24 cellular contexts compared by ENCODE assay signal in the genomic region with DNA sequence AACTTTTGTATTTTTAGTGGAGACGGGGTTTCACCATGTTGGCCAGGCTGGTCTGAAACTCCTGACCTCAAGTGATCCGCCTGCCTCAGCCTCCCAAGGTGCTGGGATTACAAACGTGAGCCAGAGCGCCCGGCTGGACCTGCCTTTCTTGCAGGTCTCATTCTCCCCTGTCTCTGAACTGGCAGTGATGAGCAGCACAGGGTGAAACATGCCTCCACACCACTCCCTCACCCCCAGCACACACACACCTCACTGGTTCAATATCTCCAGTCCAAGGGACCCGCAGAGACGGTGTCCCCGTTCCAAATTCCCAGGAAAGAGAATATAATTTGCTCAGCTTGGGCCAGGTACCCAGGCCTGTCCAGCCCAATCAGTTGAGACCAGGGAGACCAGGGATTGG. TPM values are rescaled to one million over a fixed set of nuclear protein-coding genes. Genes with fewer than 3 reads are reported as not detected.
DNase-seq lines count a peak whose midpoint lies in the region; ATAC-seq, FAIRE-seq and TF ChIP-seq lines count a peak whose summit lies in the region.
"Had no signal": no experiment of that assay in that cellular context is flagged by ENCODE, and none has a peak within 500 bp of the region (broad histone marks: within the 10 kb centered on the region; RNA-seq: fewer than 3 reads in every experiment).

No MANE protein-coding gene starts in this region.

- no peak for TF ChIP-seq CTCF in HepG2 (CRISPR knock-in tag; IDR thresholded peaks at IDR 0.05)
- no peak for TF ChIP-seq CTCF in right lobe of liver (IDR thresholded peaks at IDR 0.05)
- no peak for TF ChIP-seq CTCF in sigmoid colon (IDR thresholded peaks at IDR 0.05)
- no peak for TF ChIP-seq CTCF in mesothelial cell of epicardium (IDR thresholded peaks at IDR 0.05; ENCODE audit: unreplicated experiment)

- peaks cover 21% of the 10 kb centered on the region for H3K9me3 Mint-ChIP-seq in mesothelial cell of epicardium
- H3K9me3 Mint-ChIP-seq in activated naive CD4-positive, alpha-beta T cell treated with anti-CD3 and anti-CD28 coated beads, Interleukin-2, amount 50 U/mL, for 72 hours, result peaks cover 3 to 10% of the 10 kb centered on the region in 2 donors

- H3K4me2 ChIP-seq in HepG2 (ENCODE audit: low read depth, low read length), result no peak overlapping the region
- H3K4me2 ChIP-seq: A549, GM23338 had no signal

- H3K27me3 Mint-ChIP-seq in mesothelial cell of epicardium (ENCODE audit: low read depth), result peaks cover 6% of the 10 kb centered on the region
- H3K27me3 Mint-ChIP-seq: CD4-positive, alpha-beta memory T cell had no signal

- H3K9me3 ChIP-seq in HepG2 (ENCODE audit: low read length) (peaks cover 4% of the 10 kb centered on the region), right lobe of liver (no peaks in the 10 kb centered on the region), sigmoid colon (peaks cover 0 to 2% (median 0%) of the 10 kb centered on the region in 4 donors)

- H3K27ac ChIP-seq in HepG2 (ENCODE audit: extremely low read length, insufficient read depth, low read length), result no peak overlapping the region
- H3K27ac ChIP-seq in right lobe of liver, result no peak overlapping the region
- H3K27ac ChIP-seq in sigmoid colon, result no peak overlapping the region
- H3K27ac ChIP-seq: A549 had no signal

- 75% methylated on average over 8 of the region's 8 CpGs for WGBS in HepG2 (ENCODE audit: low lambda C conversion rate)
- 83% methylated on average over 6 of the region's 8 CpGs for WGBS in right lobe of liver (ENCODE audit: insufficient coverage, low coverage, low lambda C conversion rate, missing lambda C conversion rate)
- WGBS in sigmoid colon, 2 donors, result 85 to 86% methylated on average over 8 of the region's 8 CpGs

- no peak overlapping the region for H2AFZ ChIP-seq in HepG2 (ENCODE audit: low read length)
- H2AFZ ChIP-seq: GM23338 had no signal

- H3K4me1 ChIP-seq in HepG2 (ENCODE audit: insufficient read depth, low read length), result no peaks in the 10 kb centered on the region
- no peaks in the 10 kb centered on the region for H3K4me1 ChIP-seq in right lobe of liver
- H3K4me1 ChIP-seq in sigmoid colon, result no peaks in the 10 kb centered on the region
- H3K4me1 ChIP-seq: A549 had no signal

- H3K4me3 ChIP-seq in HepG2 (replicated peaks in 1 of 3; ENCODE audit: insufficient read depth in 1 of 3, low read depth in 2 of 3, low read length in 3 of 3), result no peak overlapping the region
- H3K4me3 ChIP-seq in right lobe of liver, result no peak overlapping the region
- H3K4me3 ChIP-seq in sigmoid colon, result no peak overlapping the region
- H3K4me3 ChIP-seq: A549, GM23338 had no signal

- no peak for TF ChIP-seq RAD21 in HepG2 (CRISPR knock-in tag; IDR thresholded peaks at IDR 0.05)

- ATAC-seq in HepG2 (peak; percentile 23; the same call in 2 of the 3 replicates), right lobe of liver (no peak)
- no peak for ATAC-seq in activated naive CD4-positive, alpha-beta T cell treated with anti-CD3 and anti-CD28 coated beads, Interleukin-2, amount 50 U/mL, for 72 hours
- ATAC-seq: GM23338, HCT116 had no signal

- no peaks in the 10 kb centered on the region for H3K4me1 Mint-ChIP-seq in mesothelial cell of epicardium
- H3K4me1 Mint-ChIP-seq: CD4-positive, alpha-beta memory T cell; GM23338; H9 had no signal

- no peak overlapping the region for H3K9ac ChIP-seq in HepG2 (ENCODE audit: insufficient read depth, low read depth, low read length)

- H3K27ac Mint-ChIP-seq in mesothelial cell of epicardium, result no peak overlapping the region
- no peak overlapping the region for H3K27ac Mint-ChIP-seq in activated naive CD4-positive, alpha-beta T cell treated with anti-CD3 and anti-CD28 coated beads, Interleukin-2, amount 50 U/mL, for 72 hours
- H3K27ac Mint-ChIP-seq: GM23338, H9 had no signal

- no peak overlapping the region for H3K4me3 Mint-ChIP-seq in mesothelial cell of epicardium
- H3K4me3 Mint-ChIP-seq: CD4-positive, alpha-beta memory T cell; GM23338; H9 had no signal

- no TSS peak for BruUV-seq in HepG2 (replicated peaks; lab: Mats Ljungman, UMichigan)

- intact Hi-C loops in HepG2 (cut with micrococcal nuclease; ENCODE audit: unreplicated experiment), result no loop called here
- intact Hi-C loops in right lobe of liver (cut with DNase I), result no loop called here
- intact Hi-C loops in sigmoid colon (cut with DNase I), result no loop called here

- DNase-seq in HepG2 (ENCODE audit: low spot score), result no peak
- DNase-seq in right lobe of liver, result no peak
- peak; percentile 49 for DNase-seq in mesenteric fat pad (ENCODE audit: low spot score)
- DNase-seq in sigmoid colon, result peak; percentile 19
- DNase-seq in mesothelial cell of epicardium (ENCODE audit: low spot score in 2 of 2, unreplicated experiment in 2 of 2), result no peak
- DNase-seq in activated naive CD4-positive, alpha-beta T cell treated with anti-CD3 and anti-CD28 coated beads, Interleukin-2, amount 50 U/mL, for 72 hours (ENCODE audit: low spot score in 2 of 2), result no peak
- DNase-seq: 8988T; ACHN; C1 segment of cervical spinal cord; Calu3; CD4-positive, alpha-beta memory T cell; COR-L47; DMS53; DMS79 treated with DMSO at 0.1 percent for 48 hours; GF-D8; H9 had no signal

- H3K36me3 Mint-ChIP-seq in mesothelial cell of epicardium, result no peaks in the 10 kb centered on the region
- H3K36me3 Mint-ChIP-seq in activated naive CD4-positive, alpha-beta T cell treated with anti-CD3 and anti-CD28 coated beads, Interleukin-2, amount 50 U/mL, for 72 hours, result peaks cover 4% of the 10 kb centered on the region in 2 donors
- H3K36me3 Mint-ChIP-seq: CD4-positive, alpha-beta memory T cell had no signal

- TF ChIP-seq EP300 in HepG2 (IDR thresholded peaks at IDR 0.05; ENCODE audit: low read depth in 2 of 2, low read length in 2 of 2) (no peak), HepG2 (CRISPR knock-in tag; IDR thresholded peaks at IDR 0.05; ENCODE audit: borderline replicate concordance) (no peak), sigmoid colon (IDR thresholded peaks at IDR 0.05) (no peak)

- CTCF ChIA-PET in HepG2 (lab: Yijun Ruan, JAX; ENCODE audit: low intra/inter-chr PET ratio, low total read pairs), result no interaction called here

- in situ Hi-C loops in HepG2 (cut with HindIII; ENCODE audit: extremely low pct_ligation_motif_present, low pct_unique_long_range_greater_than_20kb), result no loop called here

- no peaks in the 10 kb centered on the region for H4K20me1 ChIP-seq in HepG2 (ENCODE audit: insufficient read depth, low read length)

- no peak for FAIRE-seq in HepG2 (lab: Jason Lieb, UNC)
- FAIRE-seq: A549, GM12891, GM18507 had no signal

- H3K36me3 ChIP-seq in HepG2 (replicated peaks in 1 of 2; ENCODE audit: control insufficient read depth in 1 of 2, insufficient read depth in 2 of 2, low read length in 2 of 2) (no peaks in the 10 kb centered on the region), right lobe of liver (no peaks in the 10 kb centered on the region), sigmoid colon (no peaks in the 10 kb centered on the region)

- TF ChIP-seq POLR2A in HepG2 (IDR thresholded peaks at IDR 0.05; ENCODE audit: insufficient read depth in 1 of 2, low read depth in 2 of 2, low read length in 2 of 2) (no peak), right lobe of liver (IDR thresholded peaks at IDR 0.05) (no peak), sigmoid colon (IDR thresholded peaks at IDR 0.05) (no peak)

- H3K27me3 ChIP-seq in HepG2 (ENCODE audit: control insufficient read depth in 1 of 2, insufficient read depth in 2 of 2, low read length in 2 of 2) (no peaks in the 10 kb centered on the region), right lobe of liver (no peaks in the 10 kb centered on the region), sigmoid colon (no peaks in the 10 kb centered on the region)

- POLR2A ChIA-PET in HepG2 (lab: Yijun Ruan, JAX), result no interaction called here

- H3K79me2 ChIP-seq in HepG2 (ENCODE audit: insufficient read depth, low read length), result no peaks in the 10 kb centered on the region

TF ChIP-seq in HepG2, 621 proteins besides CTCF, POLR2A, EP300 and RAD21 (continues in another document):
- no peak for TF ChIP-seq MYC (CRISPR knock-in tag; IDR thresholded peaks at IDR 0.05; ENCODE audit: borderline replicate concordance)

RNA-seq across cellular contexts. Expression of a gene that starts 23.3 kb away (rescaled TPM):
- total RNA-seq in HepG2 (2016; rRNA removed; fragmentation: Illumina TruSeq; extraction: Trizol), result 1.7 and 3.3 TPM in 2 replicates
- total RNA-seq in HepG2 (2016; cell fraction: cytosol; rRNA removed; fragmentation: Illumina TruSeq; extraction: Trizol; ENCODE audit: low read depth), result 0.44 and 1.0 TPM in 2 replicates
- 1.3 and 3.5 TPM in 2 replicates for total RNA-seq in HepG2 (2016; cell fraction: insoluble cytoplasmic fraction; rRNA removed; fragmentation: Illumina TruSeq; extraction: Trizol)
- 0.86 and 0.93 TPM in 2 replicates for total RNA-seq in HepG2 (2016; cell fraction: membrane; rRNA removed; fragmentation: Illumina TruSeq; extraction: Trizol)
- total RNA-seq in HepG2 (2016; cell fraction: nucleus; rRNA removed; fragmentation: Illumina TruSeq; extraction: Trizol), result 4.1 and 5.6 TPM in 2 replicates
- 1.2 and 1.7 TPM in 2 replicates for polyA plus RNA-seq in HepG2 (2011; rRNA removed)
- polyA plus RNA-seq in HepG2 (2011; cell fraction: cytosol; rRNA removed), result 0.36 and 0.38 TPM in 2 replicates
- polyA plus RNA-seq in HepG2 (2011; cell fraction: nucleus; rRNA removed), result 4.5 and 4.8 TPM in 2 replicates
- polyA plus RNA-seq in HepG2 (2012), result 0.80 and 1.3 TPM in 2 replicates
- polyA plus RNA-seq in HepG2 (2016; cell fraction: cytosol; fragmentation: Illumina TruSeq; extraction: Trizol; ENCODE audit: low read depth), result 0.45 and 0.52 TPM in 2 replicates
- polyA plus RNA-seq in HepG2 (2016; cell fraction: insoluble cytoplasmic fraction; fragmentation: Illumina TruSeq; extraction: Trizol; ENCODE audit: low read depth), result 1.1 and 1.2 TPM in 2 replicates
- polyA plus RNA-seq in HepG2 (2016; cell fraction: membrane; fragmentation: Illumina TruSeq; extraction: Trizol; ENCODE audit: low read depth), result 1.1 and 1.3 TPM in 2 replicates
- 5.5 and 5.7 TPM in 2 replicates for polyA plus RNA-seq in HepG2 (2016; cell fraction: nucleus; fragmentation: Illumina TruSeq; extraction: Trizol; ENCODE audit: insufficient read depth, low read depth)
- 0.77 and 1.0 TPM in 2 replicates for polyA minus RNA-seq in HepG2 (2011; rRNA and poly(A)+ RNA removed; ENCODE audit: low replicate concordance)
- 0.49 TPM in 1 of 2 replicates, not detected in the other for polyA minus RNA-seq in HepG2 (2011; cell fraction: cytosol; rRNA and poly(A)+ RNA removed)
- polyA minus RNA-seq in HepG2 (2011; cell fraction: nucleus; rRNA and poly(A)+ RNA removed), result 2.5 and 3.5 TPM in 2 replicates
- 1 to 10 TPM in 4 of 6 experiments, under 1 TPM in 2; 0.43 to 1.6 (median 1.2) TPM for total RNA-seq in right lobe of liver
- total RNA-seq in mesenteric fat pad, result 0.16 TPM
- under 1 TPM in 1 of 4 donors, not detected in 3; 0.14 TPM for total RNA-seq in sigmoid colon
- 1 to 10 TPM in 1 of 3 donors, under 1 TPM in 1, not detected in 1; 0.19 to 1.2 TPM for polyA plus RNA-seq in sigmoid colon
- 0.22 to 0.32 TPM in 2 of 3 replicates, not detected in the other for total RNA-seq in mesothelial cell of epicardium
- total RNA-seq in activated naive CD4-positive, alpha-beta T cell treated with anti-CD3 and anti-CD28 coated beads, Interleukin-2, amount 50 U/mL, for 72 hours, result not detected
- total RNA-seq: Calu3, Daoy, G401 had no signal
- polyA plus RNA-seq: BJ; CD4-positive, alpha-beta memory T cell; GM23338 had no signal

Comparison
In these comparisons a context has a peak if more than half of its experiments do, and no peak if none do; other contexts are left out.
1. DNase-seq: peak in mesenteric fat pad (single experiment) and sigmoid colon (single experiment); none in HepG2 (single experiment), right lobe of liver (0 of 3), mesothelial cell of epicardium (0 of 2) and activated naive CD4-positive, alpha-beta T cell treated with anti-CD3 and anti-CD28 coated beads, Interleukin-2, amount 50 U/mL, for 72 hours (0 of 2).